ENCODE assay signal across 1 cellular context in genomic region chr15:50718700-50719125, GRCh38.
TF ChIP-seq lines count a peak whose summit lies in the region.

No MANE protein-coding gene starts in this region.

TF ChIP-seq in HepG2, 621 proteins besides CTCF, POLR2A, EP300 and RAD21 (continued from another document and continues in another):
- no peak for TF ChIP-seq ZNF639 (CRISPR knock-in tag; conservative IDR thresholded peaks at IDR 0.05)
- TF ChIP-seq, protein P1, sequence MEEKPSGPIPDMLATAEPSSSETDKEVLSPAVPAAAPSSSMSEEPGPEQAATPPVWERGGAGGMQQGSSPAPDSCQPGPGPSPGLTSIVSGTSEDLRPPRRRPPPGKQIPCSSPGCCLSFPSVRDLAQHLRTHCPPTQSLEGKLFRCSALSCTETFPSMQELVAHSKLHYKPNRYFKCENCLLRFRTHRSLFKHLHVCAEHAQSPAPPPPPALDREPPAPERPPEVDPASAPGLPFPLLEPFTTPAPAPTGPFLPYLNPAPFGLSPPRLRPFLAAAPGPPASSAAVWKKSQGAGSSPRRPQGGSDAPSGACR (CRISPR knock-in tag; IDR thresholded peaks at IDR 0.05): 0 out of 2 replicates have a peak, but pooled peaks have one; percentile 43
- TF ChIP-seq MTA3 (CRISPR knock-in tag; IDR thresholded peaks at IDR 0.05): no peak
- TF ChIP-seq NR2F6 (IDR thresholded peaks at IDR 0.05): peak; percentile 97
- TF ChIP-seq NR2F6 (CRISPR knock-in tag; IDR thresholded peaks at IDR 0.05): peak; percentile 97
- TF ChIP-seq REL (CRISPR knock-in tag; conservative IDR thresholded peaks at IDR 0.05): no peak
- no peak for TF ChIP-seq ZNF598 (CRISPR knock-in tag; IDR thresholded peaks at IDR 0.05; ENCODE audit: borderline replicate concordance)
- no peak for TF ChIP-seq ETV6 (CRISPR knock-in tag; conservative IDR thresholded peaks at IDR 0.05)
- no peak for TF ChIP-seq RELA (CRISPR knock-in tag; IDR thresholded peaks at IDR 0.05)
- TF ChIP-seq ZNF329 (CRISPR knock-in tag; IDR thresholded peaks at IDR 0.05; ENCODE audit: low read depth): no peak
- TF ChIP-seq GABPB1 (CRISPR knock-in tag; IDR thresholded peaks at IDR 0.05): no peak
- no peak for TF ChIP-seq MBNL3 (CRISPR knock-in tag; conservative IDR thresholded peaks at IDR 0.05)
- peak; percentile 85 for TF ChIP-seq POGZ (CRISPR knock-in tag; IDR thresholded peaks at IDR 0.05)
- TF ChIP-seq CCAR2 (optimal IDR thresholded peaks at IDR 0.05; ENCODE audit: low read depth, low read length): no peak
- no peak for TF ChIP-seq ZNF713 (CRISPR knock-in tag; IDR thresholded peaks at IDR 0.05)
- TF ChIP-seq, protein P2, sequence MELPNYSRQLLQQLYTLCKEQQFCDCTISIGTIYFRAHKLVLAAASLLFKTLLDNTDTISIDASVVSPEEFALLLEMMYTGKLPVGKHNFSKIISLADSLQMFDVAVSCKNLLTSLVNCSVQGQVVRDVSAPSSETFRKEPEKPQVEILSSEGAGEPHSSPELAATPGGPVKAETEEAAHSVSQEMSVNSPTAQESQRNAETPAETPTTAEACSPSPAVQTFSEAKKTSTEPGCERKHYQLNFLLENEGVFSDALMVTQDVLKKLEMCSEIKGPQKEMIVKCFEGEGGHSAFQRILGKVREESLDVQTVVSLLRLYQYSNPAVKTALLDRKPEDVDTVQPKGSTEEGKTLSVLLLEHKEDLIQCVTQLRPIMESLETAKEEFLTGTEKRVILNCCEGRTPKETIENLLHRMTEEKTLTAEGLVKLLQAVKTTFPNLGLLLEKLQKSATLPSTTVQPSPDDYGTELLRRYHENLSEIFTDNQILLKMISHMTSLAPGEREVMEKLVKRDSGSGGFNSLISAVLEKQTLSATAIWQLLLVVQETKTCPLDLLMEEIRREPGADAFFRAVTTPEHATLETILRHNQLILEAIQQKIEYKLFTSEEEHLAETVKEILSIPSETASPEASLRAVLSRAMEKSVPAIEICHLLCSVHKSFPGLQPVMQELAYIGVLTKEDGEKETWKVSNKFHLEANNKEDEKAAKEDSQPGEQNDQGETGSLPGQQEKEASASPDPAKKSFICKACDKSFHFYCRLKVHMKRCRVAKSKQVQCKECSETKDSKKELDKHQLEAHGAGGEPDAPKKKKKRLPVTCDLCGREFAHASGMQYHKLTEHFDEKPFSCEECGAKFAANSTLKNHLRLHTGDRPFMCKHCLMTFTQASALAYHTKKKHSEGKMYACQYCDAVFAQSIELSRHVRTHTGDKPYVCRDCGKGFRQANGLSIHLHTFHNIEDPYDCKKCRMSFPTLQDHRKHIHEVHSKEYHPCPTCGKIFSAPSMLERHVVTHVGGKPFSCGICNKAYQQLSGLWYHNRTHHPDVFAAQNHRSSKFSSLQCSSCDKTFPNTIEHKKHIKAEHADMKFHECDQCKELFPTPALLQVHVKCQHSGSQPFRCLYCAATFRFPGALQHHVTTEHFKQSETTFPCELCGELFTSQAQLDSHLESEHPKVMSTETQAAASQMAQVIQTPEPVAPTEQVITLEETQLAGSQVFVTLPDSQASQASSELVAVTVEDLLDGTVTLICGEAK (IDR thresholded peaks at IDR 0.05): no peak
- TF ChIP-seq, protein P2 (CRISPR knock-in tag; IDR thresholded peaks at IDR 0.05): no peak; the same call in 1 of the 2 replicates
- no peak for TF ChIP-seq TAF15 (IDR thresholded peaks at IDR 0.05; ENCODE audit: low read depth, low read length, poor library complexity, severe bottlenecking)
- TF ChIP-seq POLR2G (IDR thresholded peaks at IDR 0.05; ENCODE audit: low read depth, low read length): no peak
- peak; percentile 86; the same call in 1 of the 2 replicates for TF ChIP-seq SIX1 (CRISPR knock-in tag; IDR thresholded peaks at IDR 0.05; ENCODE audit: borderline replicate concordance)
- no peak for TF ChIP-seq SYNCRIP (IDR thresholded peaks at IDR 0.05; ENCODE audit: insufficient read depth, low read depth, low read length)
- TF ChIP-seq ZSCAN30 (CRISPR knock-in tag; IDR thresholded peaks at IDR 0.05): no peak
- no peak for TF ChIP-seq ZNF501 (CRISPR knock-in tag; IDR thresholded peaks at IDR 0.05)
- TF ChIP-seq, protein P3, sequence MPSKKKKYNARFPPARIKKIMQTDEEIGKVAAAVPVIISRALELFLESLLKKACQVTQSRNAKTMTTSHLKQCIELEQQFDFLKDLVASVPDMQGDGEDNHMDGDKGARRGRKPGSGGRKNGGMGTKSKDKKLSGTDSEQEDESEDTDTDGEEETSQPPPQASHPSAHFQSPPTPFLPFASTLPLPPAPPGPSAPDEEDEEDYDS (CRISPR knock-in tag; IDR thresholded peaks at IDR 0.05): 0 out of 2 replicates have a peak, but pooled peaks have one; percentile 20
- TF ChIP-seq ATF1 (CRISPR knock-in tag; IDR thresholded peaks at IDR 0.05): no peak
- TF ChIP-seq, protein P4, sequence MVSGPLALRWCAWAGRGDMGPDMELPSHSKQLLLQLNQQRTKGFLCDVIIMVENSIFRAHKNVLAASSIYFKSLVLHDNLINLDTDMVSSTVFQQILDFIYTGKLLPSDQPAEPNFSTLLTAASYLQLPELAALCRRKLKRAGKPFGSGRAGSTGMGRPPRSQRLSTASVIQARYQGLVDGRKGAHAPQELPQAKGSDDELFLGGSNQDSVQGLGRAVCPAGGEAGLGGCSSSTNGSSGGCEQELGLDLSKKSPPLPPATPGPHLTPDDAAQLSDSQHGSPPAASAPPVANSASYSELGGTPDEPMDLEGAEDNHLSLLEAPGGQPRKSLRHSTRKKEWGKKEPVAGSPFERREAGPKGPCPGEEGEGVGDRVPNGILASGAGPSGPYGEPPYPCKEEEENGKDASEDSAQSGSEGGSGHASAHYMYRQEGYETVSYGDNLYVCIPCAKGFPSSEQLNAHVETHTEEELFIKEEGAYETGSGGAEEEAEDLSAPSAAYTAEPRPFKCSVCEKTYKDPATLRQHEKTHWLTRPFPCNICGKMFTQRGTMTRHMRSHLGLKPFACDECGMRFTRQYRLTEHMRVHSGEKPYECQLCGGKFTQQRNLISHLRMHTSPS (CRISPR knock-in tag; IDR thresholded peaks at IDR 0.05; ENCODE audit: low read depth): no peak
- TF ChIP-seq TEAD3 (CRISPR knock-in tag; optimal IDR thresholded peaks at IDR 0.05; ENCODE audit: borderline replicate concordance): peak; percentile 65
- TF ChIP-seq TBX3 (IDR thresholded peaks at IDR 0.05; ENCODE audit: borderline replicate concordance): peak; percentile 79; the same call in 1 of the 2 replicates
- no peak for TF ChIP-seq ZFP82 (CRISPR knock-in tag; IDR thresholded peaks at IDR 0.05; ENCODE audit: borderline replicate concordance)
- TF ChIP-seq, protein P5, sequence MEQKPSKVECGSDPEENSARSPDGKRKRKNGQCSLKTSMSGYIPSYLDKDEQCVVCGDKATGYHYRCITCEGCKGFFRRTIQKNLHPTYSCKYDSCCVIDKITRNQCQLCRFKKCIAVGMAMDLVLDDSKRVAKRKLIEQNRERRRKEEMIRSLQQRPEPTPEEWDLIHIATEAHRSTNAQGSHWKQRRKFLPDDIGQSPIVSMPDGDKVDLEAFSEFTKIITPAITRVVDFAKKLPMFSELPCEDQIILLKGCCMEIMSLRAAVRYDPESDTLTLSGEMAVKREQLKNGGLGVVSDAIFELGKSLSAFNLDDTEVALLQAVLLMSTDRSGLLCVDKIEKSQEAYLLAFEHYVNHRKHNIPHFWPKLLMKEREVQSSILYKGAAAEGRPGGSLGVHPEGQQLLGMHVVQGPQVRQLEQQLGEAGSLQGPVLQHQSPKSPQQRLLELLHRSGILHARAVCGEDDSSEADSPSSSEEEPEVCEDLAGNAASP (CRISPR knock-in tag; IDR thresholded peaks at IDR 0.05; ENCODE audit: borderline replicate concordance): peak; percentile 81; the same call in 1 of the 2 replicates
- no peak for TF ChIP-seq ZNF20 (CRISPR knock-in tag; IDR thresholded peaks at IDR 0.05)
- TF ChIP-seq ZNF382 (CRISPR knock-in tag; IDR thresholded peaks at IDR 0.05; ENCODE audit: borderline replicate concordance): no peak
- no peak for TF ChIP-seq GZF1 (CRISPR knock-in tag; IDR thresholded peaks at IDR 0.05)
- no peak for TF ChIP-seq ZNF44 (CRISPR knock-in tag; IDR thresholded peaks at IDR 0.05)
- no peak for TF ChIP-seq ONECUT2 (CRISPR knock-in tag; IDR thresholded peaks at IDR 0.05)
- TF ChIP-seq, protein P6, sequence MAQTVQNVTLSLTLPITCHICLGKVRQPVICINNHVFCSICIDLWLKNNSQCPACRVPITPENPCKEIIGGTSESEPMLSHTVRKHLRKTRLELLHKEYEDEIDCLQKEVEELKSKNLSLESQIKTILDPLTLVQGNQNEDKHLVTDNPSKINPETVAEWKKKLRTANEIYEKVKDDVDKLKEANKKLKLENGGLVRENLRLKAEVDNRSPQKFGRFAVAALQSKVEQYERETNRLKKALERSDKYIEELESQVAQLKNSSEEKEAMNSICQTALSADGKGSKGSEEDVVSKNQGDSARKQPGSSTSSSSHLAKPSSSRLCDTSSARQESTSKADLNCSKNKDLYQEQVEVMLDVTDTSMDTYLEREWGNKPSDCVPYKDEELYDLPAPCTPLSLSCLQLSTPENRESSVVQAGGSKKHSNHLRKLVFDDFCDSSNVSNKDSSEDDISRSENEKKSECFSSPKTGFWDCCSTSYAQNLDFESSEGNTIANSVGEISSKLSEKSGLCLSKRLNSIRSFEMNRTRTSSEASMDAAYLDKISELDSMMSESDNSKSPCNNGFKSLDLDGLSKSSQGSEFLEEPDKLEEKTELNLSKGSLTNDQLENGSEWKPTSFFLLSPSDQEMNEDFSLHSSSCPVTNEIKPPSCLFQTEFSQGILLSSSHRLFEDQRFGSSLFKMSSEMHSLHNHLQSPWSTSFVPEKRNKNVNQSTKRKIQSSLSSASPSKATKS (CRISPR knock-in tag; IDR thresholded peaks at IDR 0.05): no peak
- no peak for TF ChIP-seq CHD2 (IDR thresholded peaks at IDR 0.05; ENCODE audit: low read depth, low read length)
- TF ChIP-seq, protein P7, sequence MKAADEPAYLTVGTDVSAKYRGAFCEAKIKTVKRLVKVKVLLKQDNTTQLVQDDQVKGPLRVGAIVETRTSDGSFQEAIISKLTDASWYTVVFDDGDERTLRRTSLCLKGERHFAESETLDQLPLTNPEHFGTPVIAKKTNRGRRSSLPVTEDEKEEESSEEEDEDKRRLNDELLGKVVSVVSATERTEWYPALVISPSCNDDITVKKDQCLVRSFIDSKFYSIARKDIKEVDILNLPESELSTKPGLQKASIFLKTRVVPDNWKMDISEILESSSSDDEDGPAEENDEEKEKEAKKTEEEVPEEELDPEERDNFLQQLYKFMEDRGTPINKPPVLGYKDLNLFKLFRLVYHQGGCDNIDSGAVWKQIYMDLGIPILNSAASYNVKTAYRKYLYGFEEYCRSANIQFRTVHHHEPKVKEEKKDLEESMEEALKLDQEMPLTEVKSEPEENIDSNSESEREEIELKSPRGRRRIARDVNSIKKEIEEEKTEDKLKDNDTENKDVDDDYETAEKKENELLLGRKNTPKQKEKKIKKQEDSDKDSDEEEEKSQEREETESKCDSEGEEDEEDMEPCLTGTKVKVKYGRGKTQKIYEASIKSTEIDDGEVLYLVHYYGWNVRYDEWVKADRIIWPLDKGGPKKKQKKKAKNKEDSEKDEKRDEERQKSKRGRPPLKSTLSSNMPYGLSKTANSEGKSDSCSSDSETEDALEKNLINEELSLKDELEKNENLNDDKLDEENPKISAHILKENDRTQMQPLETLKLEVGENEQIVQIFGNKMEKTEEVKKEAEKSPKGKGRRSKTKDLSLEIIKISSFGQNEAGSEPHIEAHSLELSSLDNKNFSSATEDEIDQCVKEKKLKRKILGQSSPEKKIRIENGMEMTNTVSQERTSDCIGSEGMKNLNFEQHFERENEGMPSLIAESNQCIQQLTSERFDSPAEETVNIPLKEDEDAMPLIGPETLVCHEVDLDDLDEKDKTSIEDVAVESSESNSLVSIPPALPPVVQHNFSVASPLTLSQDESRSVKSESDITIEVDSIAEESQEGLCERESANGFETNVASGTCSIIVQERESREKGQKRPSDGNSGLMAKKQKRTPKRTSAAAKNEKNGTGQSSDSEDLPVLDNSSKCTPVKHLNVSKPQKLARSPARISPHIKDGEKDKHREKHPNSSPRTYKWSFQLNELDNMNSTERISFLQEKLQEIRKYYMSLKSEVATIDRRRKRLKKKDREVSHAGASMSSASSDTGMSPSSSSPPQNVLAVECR (CRISPR knock-in tag; IDR thresholded peaks at IDR 0.05; ENCODE audit: borderline replicate concordance): peak; percentile 54; the same call in 1 of the 2 replicates
- TF ChIP-seq IRF2 (CRISPR knock-in tag; IDR thresholded peaks at IDR 0.05): peak; percentile 85
- no peak for TF ChIP-seq CREB1 (IDR thresholded peaks at IDR 0.05)
- no peak for TF ChIP-seq CREB1 (CRISPR knock-in tag; IDR thresholded peaks at IDR 0.05)
- no peak for TF ChIP-seq ZNF720 (CRISPR knock-in tag; IDR thresholded peaks at IDR 0.05)
- TF ChIP-seq DPF2 (CRISPR knock-in tag; IDR thresholded peaks at IDR 0.05; ENCODE audit: borderline replicate concordance, low read depth): peak; percentile 60
- TF ChIP-seq ARNTL (CRISPR knock-in tag; IDR thresholded peaks at IDR 0.05): peak; percentile 68
- TF ChIP-seq ZNF431 (CRISPR knock-in tag; IDR thresholded peaks at IDR 0.05; ENCODE audit: borderline replicate concordance, low read depth): no peak
- no peak for TF ChIP-seq ZNF776 (CRISPR knock-in tag; IDR thresholded peaks at IDR 0.05)
